ENCODE assay signal across 17 cellular contexts in the genomic region with DNA sequence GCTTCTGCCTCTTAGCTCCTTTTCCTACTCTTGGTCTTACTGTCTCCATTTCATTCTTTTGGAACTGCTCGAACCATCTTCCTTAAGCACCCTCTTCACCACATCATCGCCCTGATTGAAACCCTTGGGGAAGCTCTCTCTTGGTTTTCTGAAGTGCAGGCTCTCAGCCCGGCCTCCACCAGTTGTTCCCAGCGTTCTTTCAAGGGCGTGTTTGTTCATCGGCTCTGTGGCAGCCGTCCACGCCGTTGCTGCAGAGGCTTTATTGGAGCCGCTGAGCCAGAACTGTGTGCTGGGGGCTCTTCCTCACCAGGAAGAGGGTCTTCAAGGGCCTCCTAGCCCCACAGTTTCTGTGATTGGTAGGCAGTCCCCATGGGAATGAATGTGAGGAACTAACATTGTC.
DNase-seq lines count a peak whose midpoint lies in the region; ATAC-seq and TF ChIP-seq lines count a peak whose summit lies in the region.
"Had no signal": no experiment of that assay in that cellular context is flagged by ENCODE, and none has a peak within 500 bp of the region (broad histone marks: within the 10 kb centered on the region; RNA-seq: fewer than 3 reads in every experiment).

No MANE protein-coding gene starts in this region.

- H3K27ac ChIP-seq in left lung (no peak overlapping the region), thyroid gland (no peak overlapping the region)

- TF ChIP-seq POLR2A in thyroid gland (IDR thresholded peaks at IDR 0.05) = no peak

- intact Hi-C loops in left lung (cut with DNase I) = no loop called here
- intact Hi-C loops in thyroid gland (cut with DNase I) = no loop called here

- H3K36me3 ChIP-seq in left lung = peaks cover 0 to 64% of the 10 kb centered on the region in 2 donors
- no peaks in the 10 kb centered on the region for H3K36me3 ChIP-seq in thyroid gland
- H3K36me3 ChIP-seq: HAP-1 had no signal

- H3K9me3 ChIP-seq in left lung = no peaks in the 10 kb centered on the region
- no peaks in the 10 kb centered on the region for H3K9me3 ChIP-seq in thyroid gland
- H3K9me3 ChIP-seq: HAP-1 had no signal

- no peak overlapping the region for H3K27ac Mint-ChIP-seq in osteocyte (ENCODE audit: unreplicated experiment)
- no peak overlapping the region for H3K27ac Mint-ChIP-seq in stimulated activated effector memory CD8-positive, alpha-beta T cell treated with anti-CD3 and anti-CD28 coated beads, Interleukin-12 subunit alpha, Interleukin-12 subunit beta, amount 100 ng/mL, for 72 hours
- H3K27ac Mint-ChIP-seq: B cell; CD4-positive, alpha-beta T cell; HFFc6 had no signal

- ATAC-seq in left lung = peak; percentile 58
- ATAC-seq in HG03139 (IDR thresholded peaks at IDR 0.05; ENCODE audit: unreplicated experiment) = no peak
- ATAC-seq in stimulated activated effector memory CD8-positive, alpha-beta T cell treated with anti-CD3 and anti-CD28 coated beads, Interleukin-12 subunit alpha, Interleukin-12 subunit beta, amount 100 ng/mL, for 72 hours = no peak

- DNase-seq in DMS79 (lab: John Stamatoyannopoulos, UW) (peak; percentile 19), left lung (no peak), osteocyte (ENCODE audit: extremely low spot score, unreplicated experiment) (peak; percentile 49), thyroid gland (peak; percentile 65 to 77)
- no peak for DNase-seq in stimulated activated effector memory CD8-positive, alpha-beta T cell treated with anti-CD3 and anti-CD28 coated beads, Interleukin-12 subunit alpha, Interleukin-12 subunit beta, amount 100 ng/mL, for 72 hours (ENCODE audit: low spot score in 2 of 2)
- DNase-seq in activated T-cell treated with anti-CD3 and anti-CD28 coated beads, Interleukin-2, amount 50 U/mL, for 48 hours = no peak
- DNase-seq: C1 segment of cervical spinal cord; Calu3; CD4-positive, alpha-beta T cell; DND-41; GDM1; HFFc6; IMR-90; KBM-7 had no signal

- H3K4me1 Mint-ChIP-seq in osteocyte (ENCODE audit: unreplicated experiment) = no peaks in the 10 kb centered on the region
- H3K4me1 Mint-ChIP-seq in stimulated activated effector memory CD8-positive, alpha-beta T cell treated with anti-CD3 and anti-CD28 coated beads, Interleukin-12 subunit alpha, Interleukin-12 subunit beta, amount 100 ng/mL, for 72 hours = peaks cover 10% of the 10 kb centered on the region

- peaks cover 5% of the 10 kb centered on the region for H3K9me3 Mint-ChIP-seq in osteocyte (ENCODE audit: unreplicated experiment)
- no peaks in the 10 kb centered on the region for H3K9me3 Mint-ChIP-seq in stimulated activated effector memory CD8-positive, alpha-beta T cell treated with anti-CD3 and anti-CD28 coated beads, Interleukin-12 subunit alpha, Interleukin-12 subunit beta, amount 100 ng/mL, for 72 hours
- H3K9me3 Mint-ChIP-seq: CD4-positive, alpha-beta T cell; HFFc6 had no signal

- H3K4me3 ChIP-seq in left lung (no peak overlapping the region), thyroid gland (replicated peaks in 1 of 3) (no peak overlapping the region)
- H3K4me3 ChIP-seq: HAP-1 had no signal

- no peaks in the 10 kb centered on the region for H3K27me3 Mint-ChIP-seq in osteocyte (ENCODE audit: unreplicated experiment)
- H3K27me3 Mint-ChIP-seq: B cell; CD4-positive, alpha-beta T cell had no signal

- H3K36me3 Mint-ChIP-seq in osteocyte (ENCODE audit: unreplicated experiment) = peaks cover 37% of the 10 kb centered on the region
- peaks cover 77% of the 10 kb centered on the region for H3K36me3 Mint-ChIP-seq in stimulated activated effector memory CD8-positive, alpha-beta T cell treated with anti-CD3 and anti-CD28 coated beads, Interleukin-12 subunit alpha, Interleukin-12 subunit beta, amount 100 ng/mL, for 72 hours

- H3K4me3 Mint-ChIP-seq in osteocyte (ENCODE audit: unreplicated experiment) = no peak overlapping the region
- H3K4me3 Mint-ChIP-seq in stimulated activated effector memory CD8-positive, alpha-beta T cell treated with anti-CD3 and anti-CD28 coated beads, Interleukin-12 subunit alpha, Interleukin-12 subunit beta, amount 100 ng/mL, for 72 hours = no peak overlapping the region
- H3K4me3 Mint-ChIP-seq: B cell; CD4-positive, alpha-beta T cell; HFFc6 had no signal

- 44 to 58% methylated on average over 9 to 10 of the region's 10 CpGs for WGBS in thyroid gland, 2 donors

- TF ChIP-seq CTCF in left lung (IDR thresholded peaks at IDR 0.05) (no peak), osteocyte (IDR thresholded peaks at IDR 0.05) (no peak), thyroid gland (IDR thresholded peaks at IDR 0.05) (no peak)

- H3K27me3 ChIP-seq in left lung (no peaks in the 10 kb centered on the region), thyroid gland (no peaks in the 10 kb centered on the region)

- H3K4me1 ChIP-seq in left lung = peaks cover 3 to 10% of the 10 kb centered on the region in 2 donors
- peaks cover 12 to 24% of the 10 kb centered on the region in 2 donors for H3K4me1 ChIP-seq in thyroid gland
- H3K4me1 ChIP-seq: HAP-1 had no signal

Comparison
In these comparisons a context has a peak if more than half of its experiments do, and no peak if none do; other contexts are left out.
1. DNase-seq: peak in DMS79 (single experiment), osteocyte (single experiment) and thyroid gland (2 of 2); none in left lung (0 of 2), stimulated activated effector memory CD8-positive, alpha-beta T cell treated with anti-CD3 and anti-CD28 coated beads, Interleukin-12 subunit alpha, Interleukin-12 subunit beta, amount 100 ng/mL, for 72 hours (0 of 2) and activated T-cell treated with anti-CD3 and anti-CD28 coated beads, Interleukin-2, amount 50 U/mL, for 48 hours (0 of 2).